ENCODE assay signal across 11 cellular contexts in the genomic region with DNA sequence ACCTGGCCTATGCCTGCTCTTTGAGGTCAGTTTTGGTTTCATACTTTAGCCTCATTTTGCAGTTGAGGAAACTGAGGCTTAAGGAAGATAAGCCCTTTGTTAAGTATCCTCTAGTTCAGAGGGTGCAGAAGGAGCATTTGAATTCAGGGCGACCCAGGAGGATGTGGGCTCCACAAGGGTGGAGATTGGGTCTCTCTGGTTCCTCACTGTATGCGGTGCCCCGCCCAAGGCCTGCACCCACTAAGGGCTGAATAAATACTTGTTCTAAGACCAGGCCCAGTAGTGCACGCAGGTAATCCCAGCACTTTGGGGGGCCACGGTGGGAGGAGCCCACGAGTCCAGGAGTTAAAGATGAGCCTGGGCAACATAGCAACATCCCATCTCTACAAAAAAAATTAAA. TPM values are rescaled to one million over a fixed set of nuclear protein-coding genes. Genes with fewer than 3 reads are reported as not detected.
DNase-seq lines count a peak whose midpoint lies in the region; TF ChIP-seq lines count a peak whose summit lies in the region.
"Had no signal": no experiment of that assay in that cellular context is flagged by ENCODE, and none has a peak within 500 bp of the region (broad histone marks: within the 10 kb centered on the region; RNA-seq: fewer than 3 reads in every experiment).

No MANE protein-coding gene starts in this region.

- no peaks in the 10 kb centered on the region for H3K27me3 ChIP-seq in muscle layer of duodenum (ENCODE audit: low read depth, low read length)
- H3K27me3 ChIP-seq in transverse colon, result no peaks in the 10 kb centered on the region
- no peaks in the 10 kb centered on the region for H3K27me3 ChIP-seq in brain microvascular endothelial cell (replicated peaks)

- H3K4me3 ChIP-seq in muscle layer of duodenum (ENCODE audit: low read depth in 1 of 2, low read length in 2 of 2), result peak overlapping the region; percentile 50 to 70
- peak overlapping the region in 1 of 4 donors; percentile 88 for H3K4me3 ChIP-seq in transverse colon
- H3K4me3 ChIP-seq in brain microvascular endothelial cell (ENCODE audit: low read depth, low read length), result no peak overlapping the region

- peak overlapping the region; percentile 1 for H3K4me3 Mint-ChIP-seq in activated naive CD4-positive, alpha-beta T cell treated with anti-CD3 and anti-CD28 coated beads, Interleukin-2, amount 50 U/mL, for 24 hours
- H3K4me3 Mint-ChIP-seq in activated naive CD4-positive, alpha-beta T cell treated with anti-CD3 and anti-CD28 coated beads for 36 hours, result no peak overlapping the region
- H3K4me3 Mint-ChIP-seq: activated T-cell treated with anti-CD3 and anti-CD28 coated beads, Interleukin-2, amount 50 U/mL, for 4 hours had no signal

- no peak for TF ChIP-seq EP300 in transverse colon (IDR thresholded peaks at IDR 0.05; ENCODE audit: low read depth)

- no peak for DNase-seq in activated naive CD4-positive, alpha-beta T cell treated with anti-CD3 and anti-CD28 coated beads for 36 hours
- peak; percentile 33 for DNase-seq in central memory CD4-positive, alpha-beta T cell
- DNase-seq in transverse colon, result peak; percentile 48
- DNase-seq in brain microvascular endothelial cell, result no peak
- DNase-seq in DMS 273 (lab: John Stamatoyannopoulos, UW; ENCODE audit: unreplicated experiment), result no peak
- DNase-seq in erythroblast (lab: John Stamatoyannopoulos, UW), result no peak
- DNase-seq: activated T-cell treated with anti-CD3 and anti-CD28 coated beads, Interleukin-2, amount 50 U/mL, for 4 hours; SIG-M5; stimulated activated CD4-positive, alpha-beta T cell treated with anti-CD3 and anti-CD28 coated beads, Interleukin-15, amount 100 ng/mL, for 24 hours had no signal

- H3K27me3 Mint-ChIP-seq in activated naive CD4-positive, alpha-beta T cell treated with anti-CD3 and anti-CD28 coated beads, Interleukin-2, amount 50 U/mL, for 24 hours, result no peaks in the 10 kb centered on the region
- H3K27me3 Mint-ChIP-seq in activated naive CD4-positive, alpha-beta T cell treated with anti-CD3 and anti-CD28 coated beads for 36 hours (ENCODE audit: low read depth), result no peaks in the 10 kb centered on the region

- peaks cover 7 to 8% of the 10 kb centered on the region in 2 donors for H3K36me3 ChIP-seq in muscle layer of duodenum (ENCODE audit: control insufficient read depth in 1 of 2, insufficient read depth in 2 of 2, low read length in 2 of 2)
- no peaks in the 10 kb centered on the region for H3K36me3 ChIP-seq in transverse colon
- peaks cover 3% of the 10 kb centered on the region for H3K36me3 ChIP-seq in brain microvascular endothelial cell (replicated peaks)

- H3K36me3 Mint-ChIP-seq in activated naive CD4-positive, alpha-beta T cell treated with anti-CD3 and anti-CD28 coated beads, Interleukin-2, amount 50 U/mL, for 24 hours, result peaks cover 4% of the 10 kb centered on the region
- peaks cover 13% of the 10 kb centered on the region for H3K36me3 Mint-ChIP-seq in activated naive CD4-positive, alpha-beta T cell treated with anti-CD3 and anti-CD28 coated beads for 36 hours (ENCODE audit: low read depth)

- H3K4me1 ChIP-seq in muscle layer of duodenum (ENCODE audit: control insufficient read depth in 1 of 2, insufficient read depth in 2 of 2, low read length in 2 of 2) (peaks cover 0 to 11% of the 10 kb centered on the region in 2 donors), transverse colon (peaks cover 8 to 32% (median 17%) of the 10 kb centered on the region in 4 donors)

- peak overlapping the region; percentile 76 for H3K27ac Mint-ChIP-seq in activated naive CD4-positive, alpha-beta T cell treated with anti-CD3 and anti-CD28 coated beads, Interleukin-2, amount 50 U/mL, for 24 hours
- no peak overlapping the region for H3K27ac Mint-ChIP-seq in activated naive CD4-positive, alpha-beta T cell treated with anti-CD3 and anti-CD28 coated beads for 36 hours

- H3K4me1 Mint-ChIP-seq in activated naive CD4-positive, alpha-beta T cell treated with anti-CD3 and anti-CD28 coated beads, Interleukin-2, amount 50 U/mL, for 24 hours, result peaks cover 46% of the 10 kb centered on the region
- H3K4me1 Mint-ChIP-seq in activated naive CD4-positive, alpha-beta T cell treated with anti-CD3 and anti-CD28 coated beads for 36 hours (ENCODE audit: low read depth), result peaks cover 40% of the 10 kb centered on the region

- intact Hi-C loops in activated naive CD4-positive, alpha-beta T cell treated with anti-CD3 and anti-CD28 coated beads for 36 hours (cut with micrococcal nuclease), result no loop called here
- intact Hi-C loops in transverse colon (cut with DNase I; ENCODE audit: low total_unique reads), result no loop called here

- CTCF ChIA-PET in activated naive CD4-positive, alpha-beta T cell treated with anti-CD3 and anti-CD28 coated beads for 36 hours (lab: Charles Lee), result interaction anchor here (1.3 kb wide), 1 partner anchor 22 kb away, joined by 3 read pairs; no protein-coding TSS in a partner anchor

- in situ Hi-C loops in transverse colon (cut with MboI; ENCODE audit: low pct_ligation_motif_present in 1 of 4, low pct_unique_long_range_greater_than_20kb in 1 of 4, low sequenced_read_pairs in 3 of 4), result no loop called here
- in situ Hi-C loops in brain microvascular endothelial cell (cut with HindIII; ENCODE audit: low pct_ligation_motif_present, low sequenced_read_pairs), result no loop called here

- 48% methylated on average over 6 of the region's 6 CpGs; no CpG with 5 or more reads in 1 of the 2 donors for WGBS in transverse colon (ENCODE audit: low coverage in 1 of 2), 2 donors

- no peak for TF ChIP-seq CTCF in transverse colon (IDR thresholded peaks at IDR 0.05)
- no peak for TF ChIP-seq CTCF in brain microvascular endothelial cell (IDR thresholded peaks at IDR 0.05; ENCODE audit: low read depth, low read length, missing control alignments)

- TF ChIP-seq POLR2A in transverse colon (IDR thresholded peaks at IDR 0.05) (no peak), erythroblast (IDR thresholded peaks at IDR 0.05; ENCODE audit: low read length) (no peak)

- no peaks in the 10 kb centered on the region for H3K9me3 Mint-ChIP-seq in activated naive CD4-positive, alpha-beta T cell treated with anti-CD3 and anti-CD28 coated beads, Interleukin-2, amount 50 U/mL, for 24 hours
- H3K9me3 Mint-ChIP-seq in activated naive CD4-positive, alpha-beta T cell treated with anti-CD3 and anti-CD28 coated beads for 36 hours, result no peaks in the 10 kb centered on the region
- H3K9me3 Mint-ChIP-seq: activated T-cell treated with anti-CD3 and anti-CD28 coated beads, Interleukin-2, amount 50 U/mL, for 4 hours had no signal

- no peak overlapping the region for H3K27ac ChIP-seq in muscle layer of duodenum (ENCODE audit: low read length)
- H3K27ac ChIP-seq in transverse colon, result peak overlapping the region; percentile 82 to 90 (median 88)
- no peak overlapping the region for H3K27ac ChIP-seq in brain microvascular endothelial cell

- H3K9me3 ChIP-seq in muscle layer of duodenum (ENCODE audit: control insufficient read depth in 1 of 2, low read length in 2 of 2) (no peaks in the 10 kb centered on the region), transverse colon (no peaks in the 10 kb centered on the region)

RNA-seq across cellular contexts. Expression of a gene that starts 0.8 kb away (rescaled TPM):
- 10 to 100 TPM; 81.5 to 83.2 TPM for total RNA-seq in activated naive CD4-positive, alpha-beta T cell treated with anti-CD3 and anti-CD28 coated beads for 36 hours
- total RNA-seq in transverse colon, result 100 to 1,000 TPM in 1 of 4 donors, 10 to 100 TPM in 3; 36.6 to 371 (median 81.4) TPM

RNA-seq across cellular contexts. Expression of a gene that starts 29.6 kb away (rescaled TPM):
- 100 to 1,000 TPM; 399 to 408 TPM for total RNA-seq in activated naive CD4-positive, alpha-beta T cell treated with anti-CD3 and anti-CD28 coated beads for 36 hours
- total RNA-seq in transverse colon, result 100 to 1,000 TPM in 3 of 4 donors, 10 to 100 TPM in 1; 73.6 to 242 (median 151) TPM

RNA-seq across cellular contexts. Expression of a gene that starts 37.5 kb away (rescaled TPM):
- total RNA-seq in activated naive CD4-positive, alpha-beta T cell treated with anti-CD3 and anti-CD28 coated beads for 36 hours, result not detected
- total RNA-seq in transverse colon, result 100 to 1,000 TPM in 1 of 4 donors, 10 to 100 TPM in 3; 22.8 to 111 (median 63.1) TPM

RNA-seq across cellular contexts. Expression of a gene that starts 55.8 kb away (rescaled TPM):
- 10 to 100 TPM; 69.2 to 75.2 TPM for total RNA-seq in activated naive CD4-positive, alpha-beta T cell treated with anti-CD3 and anti-CD28 coated beads for 36 hours
- 10 to 100 TPM in 1 of 4 donors, 1 to 10 TPM in 3; 4.9 to 11.4 (median 7.1) TPM for total RNA-seq in transverse colon

RNA-seq across cellular contexts. Expression of a gene that starts 58.8 kb away (rescaled TPM):
- total RNA-seq in activated naive CD4-positive, alpha-beta T cell treated with anti-CD3 and anti-CD28 coated beads for 36 hours, result 10 to 100 TPM; 50.2 to 51.7 TPM
- 10 to 100 TPM; 12.7 to 53.1 (median 27.9) TPM for total RNA-seq in transverse colon

Comparison
In these comparisons a context has a peak if more than half of its experiments do, and no peak if none do; other contexts are left out.
1. DNase-seq: peak in central memory CD4-positive, alpha-beta T cell (single experiment) and transverse colon (single experiment); none in activated naive CD4-positive, alpha-beta T cell treated with anti-CD3 and anti-CD28 coated beads for 36 hours (single experiment), brain microvascular endothelial cell (single experiment), DMS 273 (single experiment) and erythroblast (0 of 2).
2. H3K27ac ChIP-seq: peak in transverse colon (4 of 4); none in muscle layer of duodenum (single experiment) and brain microvascular endothelial cell (single experiment).
3. RNA of a gene that starts 37.5 kb away (total RNA-seq): 22.8 to 111 TPM in transverse colon; not detected in activated naive CD4-positive, alpha-beta T cell treated with anti-CD3 and anti-CD28 coated beads for 36 hours; every median in the first group is over 10 times any median in the second.